1 cellular context compared by ENCODE assay signal in the genomic region with DNA sequence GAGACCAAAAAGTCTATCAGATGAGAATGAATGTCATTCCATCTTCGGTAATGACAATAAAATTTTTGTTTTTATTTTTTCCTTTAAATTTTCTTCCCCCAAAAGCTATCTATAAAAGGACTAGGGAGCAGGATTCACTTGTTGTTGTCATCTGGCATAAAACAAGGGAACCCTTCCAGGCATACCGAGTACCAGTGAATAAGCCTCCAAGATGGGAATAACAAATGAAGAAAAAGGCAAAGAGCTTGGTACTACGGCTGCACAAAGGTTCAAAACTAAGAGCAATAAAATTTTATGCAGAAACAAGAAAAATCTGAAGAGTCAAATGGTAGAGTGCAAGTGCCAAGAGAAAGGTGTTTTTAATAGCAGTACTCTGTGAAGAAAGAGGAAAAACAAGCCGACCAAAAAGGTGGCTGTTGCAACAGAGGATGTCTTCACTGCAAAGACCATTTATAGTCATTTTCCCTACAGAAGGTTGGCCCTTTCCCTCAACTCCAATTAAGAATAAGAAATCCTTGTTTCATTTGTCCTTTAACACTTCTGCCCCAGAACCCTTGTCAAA.
TF ChIP-seq lines count a peak whose summit lies in the region.

No MANE protein-coding gene starts in this region.

TF ChIP-seq in Ishikawa, 13 proteins besides CTCF, POLR2A, EP300 and RAD21 (continued from another document):
- no peak for TF ChIP-seq FOXM1 (IDR thresholded peaks at IDR 0.05; ENCODE audit: borderline replicate concordance, low read depth)
- TF ChIP-seq, protein P1, sequence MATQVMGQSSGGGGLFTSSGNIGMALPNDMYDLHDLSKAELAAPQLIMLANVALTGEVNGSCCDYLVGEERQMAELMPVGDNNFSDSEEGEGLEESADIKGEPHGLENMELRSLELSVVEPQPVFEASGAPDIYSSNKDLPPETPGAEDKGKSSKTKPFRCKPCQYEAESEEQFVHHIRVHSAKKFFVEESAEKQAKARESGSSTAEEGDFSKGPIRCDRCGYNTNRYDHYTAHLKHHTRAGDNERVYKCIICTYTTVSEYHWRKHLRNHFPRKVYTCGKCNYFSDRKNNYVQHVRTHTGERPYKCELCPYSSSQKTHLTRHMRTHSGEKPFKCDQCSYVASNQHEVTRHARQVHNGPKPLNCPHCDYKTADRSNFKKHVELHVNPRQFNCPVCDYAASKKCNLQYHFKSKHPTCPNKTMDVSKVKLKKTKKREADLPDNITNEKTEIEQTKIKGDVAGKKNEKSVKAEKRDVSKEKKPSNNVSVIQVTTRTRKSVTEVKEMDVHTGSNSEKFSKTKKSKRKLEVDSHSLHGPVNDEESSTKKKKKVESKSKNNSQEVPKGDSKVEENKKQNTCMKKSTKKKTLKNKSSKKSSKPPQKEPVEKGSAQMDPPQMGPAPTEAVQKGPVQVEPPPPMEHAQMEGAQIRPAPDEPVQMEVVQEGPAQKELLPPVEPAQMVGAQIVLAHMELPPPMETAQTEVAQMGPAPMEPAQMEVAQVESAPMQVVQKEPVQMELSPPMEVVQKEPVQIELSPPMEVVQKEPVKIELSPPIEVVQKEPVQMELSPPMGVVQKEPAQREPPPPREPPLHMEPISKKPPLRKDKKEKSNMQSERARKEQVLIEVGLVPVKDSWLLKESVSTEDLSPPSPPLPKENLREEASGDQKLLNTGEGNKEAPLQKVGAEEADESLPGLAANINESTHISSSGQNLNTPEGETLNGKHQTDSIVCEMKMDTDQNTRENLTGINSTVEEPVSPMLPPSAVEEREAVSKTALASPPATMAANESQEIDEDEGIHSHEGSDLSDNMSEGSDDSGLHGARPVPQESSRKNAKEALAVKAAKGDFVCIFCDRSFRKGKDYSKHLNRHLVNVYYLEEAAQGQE (IDR thresholded peaks at IDR 0.05; ENCODE audit: low read depth) = no peak
- TF ChIP-seq YY1 (IDR thresholded peaks at IDR 0.05; ENCODE audit: low read depth) = no peak
- TF ChIP-seq, protein P2, sequence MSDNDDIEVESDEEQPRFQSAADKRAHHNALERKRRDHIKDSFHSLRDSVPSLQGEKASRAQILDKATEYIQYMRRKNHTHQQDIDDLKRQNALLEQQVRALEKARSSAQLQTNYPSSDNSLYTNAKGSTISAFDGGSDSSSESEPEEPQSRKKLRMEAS (IDR thresholded peaks at IDR 0.05) = no peak
- no peak for TF ChIP-seq NFIC (IDR thresholded peaks at IDR 0.05)
